ENCODE assay signal across 9 cellular contexts in the genomic region with DNA sequence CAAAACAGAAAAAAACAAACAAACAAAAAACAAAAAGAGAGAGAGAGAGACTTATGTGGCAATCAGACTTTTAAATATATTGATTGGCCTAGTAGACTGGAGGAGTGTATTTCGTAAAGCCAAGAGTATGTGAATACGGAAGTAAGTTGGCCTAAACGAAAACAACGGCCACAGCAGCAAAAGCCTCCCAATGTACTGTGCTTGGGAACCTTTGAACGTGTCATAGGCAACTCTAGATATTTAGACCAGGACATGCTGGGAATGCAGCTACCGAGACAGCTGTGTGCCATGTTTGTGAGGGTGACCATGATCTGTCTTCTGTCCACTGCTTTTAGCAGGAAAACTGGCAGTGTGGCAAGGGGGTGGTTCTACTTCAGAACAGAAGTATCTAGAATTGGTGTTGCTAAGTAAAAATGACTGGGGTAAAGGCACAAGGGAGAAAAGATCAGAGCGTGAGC. TPM values are rescaled to one million over a fixed set of nuclear protein-coding genes. Genes with fewer than 3 reads are reported as not detected.
A peak's percentile ranks its signal among the peaks of the same experiment; 100 is the strongest.
DNase-seq lines count a peak whose midpoint lies in the region; ATAC-seq and TF ChIP-seq lines count a peak whose summit lies in the region.
"Had no signal": no experiment of that assay in that cellular context is flagged by ENCODE, and none has a peak within 500 bp of the region (broad histone marks: within the 10 kb centered on the region; RNA-seq: fewer than 3 reads in every experiment).

No MANE protein-coding gene starts in this region.

- no peaks in the 10 kb centered on the region for H3K27me3 ChIP-seq in adrenal gland
- peaks cover 16% of the 10 kb centered on the region for H3K27me3 ChIP-seq in skeletal muscle satellite cell (ENCODE audit: control insufficient read depth, insufficient read depth, low read length)

- no peak for TF ChIP-seq CTCF in adrenal gland (IDR thresholded peaks at IDR 0.05)
- no peak for TF ChIP-seq CTCF in GM10248 (IDR thresholded peaks at IDR 0.05; ENCODE audit: control extremely low read depth, extremely low read depth, low read depth, missing control alignments)

- H3K4me3 Mint-ChIP-seq in immature natural killer cell: no peak overlapping the region
- H3K4me3 Mint-ChIP-seq in activated naive CD8-positive, alpha-beta T cell treated with anti-CD3 and anti-CD28 coated beads for 36 hours: no peak overlapping the region

- WGBS in adrenal gland, 4 donors: 58 to 73% (median 62%) methylated on average over 7 of the region's 7 CpGs

- POLR2A ChIA-PET in GM10248 (lab: Yijun Ruan, JAX): no interaction called here

- intact Hi-C loops in adrenal gland (cut with DNase I): no loop called here

- peak overlapping the region; percentile 8 to 73 (median 53) for H3K27ac Mint-ChIP-seq in immature natural killer cell
- H3K27ac Mint-ChIP-seq in activated naive CD8-positive, alpha-beta T cell treated with anti-CD3 and anti-CD28 coated beads for 36 hours: no peak overlapping the region
- H3K27ac Mint-ChIP-seq: activated naive CD4-positive, alpha-beta T cell treated with anti-CD3 and anti-CD28 coated beads, Interleukin-2, amount 50 U/mL, for 72 hours had no signal

- peak overlapping the region in 4 of 5 donors; percentile 15 to 84 (median 48) for H3K27ac ChIP-seq in adrenal gland

- H3K9me3 Mint-ChIP-seq in immature natural killer cell: no peaks in the 10 kb centered on the region
- no peaks in the 10 kb centered on the region for H3K9me3 Mint-ChIP-seq in activated naive CD8-positive, alpha-beta T cell treated with anti-CD3 and anti-CD28 coated beads for 36 hours
- H3K9me3 Mint-ChIP-seq: activated naive CD4-positive, alpha-beta T cell treated with anti-CD3 and anti-CD28 coated beads, Interleukin-2, amount 50 U/mL, for 72 hours had no signal

- no peaks in the 10 kb centered on the region for H3K9me3 ChIP-seq in adrenal gland (replicated peaks in 1 of 3)
- H3K9me3 ChIP-seq in skeletal muscle satellite cell (replicated peaks; ENCODE audit: low read length): no peaks in the 10 kb centered on the region

- TF ChIP-seq POLR2A in adrenal gland (IDR thresholded peaks at IDR 0.05): no peak

- H3K4me1 ChIP-seq in adrenal gland (replicated peaks in 1 of 2): peaks cover 8 to 39% of the 10 kb centered on the region in 2 donors
- peaks cover 9% of the 10 kb centered on the region for H3K4me1 ChIP-seq in skeletal muscle satellite cell (ENCODE audit: control insufficient read depth, insufficient read depth, low read length)

- DNase-seq in KBM-7: peak; percentile 8
- peak in 3 of 7 donors; percentile 29 to 45 (median 37) for DNase-seq in adrenal gland
- DNase-seq in immature natural killer cell: no peak
- no peak for DNase-seq in DMS 273 treated with DMSO at 0.1 percent for 48 hours (lab: John Stamatoyannopoulos, UW)
- DNase-seq in activated naive CD8-positive, alpha-beta T cell treated with anti-CD3 and anti-CD28 coated beads for 36 hours: no peak
- no peak for DNase-seq in GM10248 (ENCODE audit: extremely low spot score)

- peak overlapping the region; percentile 58 for H3K9ac ChIP-seq in skeletal muscle satellite cell (ENCODE audit: low read depth, low read length)

- H3K4me3 ChIP-seq in adrenal gland (no peak overlapping the region), skeletal muscle satellite cell (ENCODE audit: low read length) (peak overlapping the region; percentile 48)

- peaks cover 57 to 63% of the 10 kb centered on the region in 2 donors for H3K4me1 Mint-ChIP-seq in immature natural killer cell
- H3K4me1 Mint-ChIP-seq in activated naive CD8-positive, alpha-beta T cell treated with anti-CD3 and anti-CD28 coated beads for 36 hours: no peaks in the 10 kb centered on the region

- ATAC-seq in esophagus mucosa: no peak
- ATAC-seq: activated naive CD4-positive, alpha-beta T cell treated with anti-CD3 and anti-CD28 coated beads, Interleukin-2, amount 50 U/mL, for 72 hours had no signal

- H3K4me2 ChIP-seq in skeletal muscle satellite cell (ENCODE audit: low read length): peak overlapping the region; percentile 72

- H3K36me3 ChIP-seq in adrenal gland (replicated peaks in 1 of 2) (no peaks in the 10 kb centered on the region), skeletal muscle satellite cell (ENCODE audit: insufficient read depth, low read length) (no peaks in the 10 kb centered on the region)

- peaks cover 2 to 9% (median 7%) of the 10 kb centered on the region in 3 donors for H3K27me3 Mint-ChIP-seq in immature natural killer cell (ENCODE audit: low read depth in 3 of 3)
- H3K27me3 Mint-ChIP-seq in activated naive CD8-positive, alpha-beta T cell treated with anti-CD3 and anti-CD28 coated beads for 36 hours: peaks cover 82% of the 10 kb centered on the region

- CTCF ChIA-PET in GM10248 (lab: Yijun Ruan, JAX): no interaction called here

- in situ Hi-C loops in KBM-7 (cut with MboI; ENCODE audit: low pct_unique_long_range_greater_than_20kb, low sequenced_read_pairs): no loop called here

- H3K36me3 Mint-ChIP-seq in immature natural killer cell: peaks cover 12 to 22% (median 20%) of the 10 kb centered on the region in 3 donors
- H3K36me3 Mint-ChIP-seq in activated naive CD8-positive, alpha-beta T cell treated with anti-CD3 and anti-CD28 coated beads for 36 hours: no peaks in the 10 kb centered on the region

RNA-seq across cellular contexts. Expression of gene MAF, which starts 7.4 kb away (rescaled TPM):
- total RNA-seq in adrenal gland: 100 to 1,000 TPM in 1 of 8 donors, 10 to 100 TPM in 7; 44.4 to 114 (median 70.0) TPM
- 10 to 100 TPM in 1 of 3 donors, 1 to 10 TPM in 2; 7.2 to 15.3 (median 8.5) TPM for polyA plus RNA-seq in adrenal gland
- 1 to 10 TPM in 1 of 3 donors, under 1 TPM in 2; 0.93 to 1.9 (median 0.96) TPM for polyA plus RNA-seq in immature natural killer cell
- total RNA-seq in skeletal muscle satellite cell (2012; rRNA removed): 0.87 and 1.5 TPM in 2 replicates
- 27.2 TPM for total RNA-seq in esophagus mucosa
- under 1 TPM; 0.36 to 0.54 TPM for total RNA-seq in activated naive CD8-positive, alpha-beta T cell treated with anti-CD3 and anti-CD28 coated beads for 36 hours

Comparison
In these comparisons a context has a peak if more than half of its experiments do, and no peak if none do; other contexts are left out.
1. RNA of gene MAF, which starts 7.4 kb away (total RNA-seq): 44.4 to 114 TPM in adrenal gland and 27.2 TPM in esophagus mucosa (single experiment); 0.36 to 0.54 TPM in activated naive CD8-positive, alpha-beta T cell treated with anti-CD3 and anti-CD28 coated beads for 36 hours; every median in the first group is over 10 times any median in the second.